26 cellular contexts compared by ENCODE assay signal in genomic region chr2:32228181-32228580, GRCh38. TPM values are rescaled to one million over a fixed set of nuclear protein-coding genes. Genes with fewer than 3 reads are reported as not detected.
DNase-seq lines count a peak whose midpoint lies in the region; ATAC-seq, FAIRE-seq and TF ChIP-seq lines count a peak whose summit lies in the region.
"Had no signal": no experiment of that assay in that cellular context is flagged by ENCODE, and none has a peak within 500 bp of the region (broad histone marks: within the 10 kb centered on the region; RNA-seq: fewer than 3 reads in every experiment).

No MANE protein-coding gene starts in this region.

- H3K4me1 Mint-ChIP-seq in GM23338: peaks cover 9% of the 10 kb centered on the region
- peaks cover 19% of the 10 kb centered on the region for H3K4me1 Mint-ChIP-seq in mesothelial cell of epicardium
- H3K4me1 Mint-ChIP-seq in T-helper 17 cell: peaks cover 4% of the 10 kb centered on the region
- peaks cover 30% of the 10 kb centered on the region for H3K4me1 Mint-ChIP-seq in Caco-2 (ENCODE audit: low read depth, unreplicated experiment)
- H3K4me1 Mint-ChIP-seq: CD14-positive monocyte had no signal

- no peaks in the 10 kb centered on the region for H3F3A ChIP-seq in GM23338 (replicated peaks; ENCODE audit: low read depth)

- WGBS in K562 (ENCODE audit: insufficient coverage, low coverage, missing lambda C conversion rate): 8% methylated on average over 1 of the region's 2 CpGs

- peaks cover 2% of the 10 kb centered on the region for H3K27me3 Mint-ChIP-seq in GM23338 (ENCODE audit: insufficient read depth, low read depth, poor library complexity)
- H3K27me3 Mint-ChIP-seq in mesothelial cell of epicardium (ENCODE audit: low read depth): no peaks in the 10 kb centered on the region
- H3K27me3 Mint-ChIP-seq in T-helper 17 cell: no peaks in the 10 kb centered on the region
- no peaks in the 10 kb centered on the region for H3K27me3 Mint-ChIP-seq in Caco-2 (ENCODE audit: insufficient read depth, unreplicated experiment)
- H3K27me3 Mint-ChIP-seq: CD4-positive, alpha-beta T cell; CD8-positive, alpha-beta memory T cell had no signal

- H3K4me3 Mint-ChIP-seq in GM23338: no peak overlapping the region
- H3K4me3 Mint-ChIP-seq in mesothelial cell of epicardium: no peak overlapping the region
- H3K4me3 Mint-ChIP-seq in T-helper 17 cell: no peak overlapping the region
- H3K4me3 Mint-ChIP-seq in Caco-2 (ENCODE audit: unreplicated experiment): no peak overlapping the region
- H3K4me3 Mint-ChIP-seq: CD14-positive monocyte; CD4-positive, alpha-beta T cell; CD8-positive, alpha-beta memory T cell; HFFc6 had no signal

- H3K9ac ChIP-seq in K562 (ENCODE audit: insufficient read depth in 1 of 2, low read depth in 2 of 2, low read length in 2 of 2): no peak overlapping the region
- H3K9ac ChIP-seq: BLaER1 treated with 17β-estradiol and CSF1 and Interleukin-3, amounts not matched to agents 10 nM and 100 nM had no signal

- peak; percentile 37; the same call in 2 of the 3 replicates for ATAC-seq in GM23338
- ATAC-seq in K562: peak; percentile 73
- ATAC-seq in T-helper 17 cell: no peak

- intact Hi-C loops in OCI-LY7 (cut with micrococcal nuclease; ENCODE audit: unreplicated experiment): no loop called here
- intact Hi-C loops in K562 (cut with micrococcal nuclease): no loop called here
- intact Hi-C loops in Caco-2 (cut with micrococcal nuclease; ENCODE audit: unreplicated experiment): loop anchor here (5.0 kb wide), 1 partner anchor 104 kb away; no protein-coding TSS in a partner anchor

- H3K4me2 ChIP-seq in GM23338 (no peak overlapping the region), OCI-LY7 (ENCODE audit: low read length) (no peak overlapping the region), K562 (ENCODE audit: insufficient read depth, low read length) (no peak overlapping the region)
- H3K4me2 ChIP-seq: A549; BLaER1 treated with 17β-estradiol and CSF1 and Interleukin-3, amounts not matched to agents 10 nM and 100 nM had no signal

- in situ Hi-C loops in K562 (cut with MboI): no loop called here

- CTCF ChIA-PET in OCI-LY7 (lab: Charles Lee; ENCODE audit: unreplicated experiment): no interaction called here
- CTCF ChIA-PET in K562 (lab: Yijun Ruan, JAX; ENCODE audit: low intra/inter-chr PET ratio): no interaction called here
- CTCF ChIA-PET in Caco-2 (lab: Charles Lee): no interaction called here

- DNase-seq in GM23338 (ENCODE audit: low spot score): peak; percentile 36
- DNase-seq in OCI-LY7 (ENCODE audit: low spot score): no peak
- peak in 2 of 4 experiments; percentile 15 to 22 for DNase-seq in K562 (ENCODE audit: extremely low read depth in 1 of 4, low spot score in 3 of 4)
- DNase-seq in mesothelial cell of epicardium (ENCODE audit: low spot score in 2 of 2, unreplicated experiment in 2 of 2): no peak
- no peak for DNase-seq in T-helper 17 cell
- DNase-seq in Caco-2: no peak
- DNase-seq in NCI-H1417 treated with DMSO at 0.1 percent for 48 hours (lab: John Stamatoyannopoulos, UW): no peak
- DNase-seq: 8988T; ACHN; AML-193; BE2C; Calu3; CD4-positive, alpha-beta T cell; CD8-positive, alpha-beta memory T cell; DMS53; DMS79 treated with DMSO at 0.1 percent for 48 hours; GF-D8; HFFc6 had no signal

- no peak overlapping the region for H3K27ac ChIP-seq in GM23338 (ENCODE audit: low read depth)
- H3K27ac ChIP-seq in OCI-LY7 (ENCODE audit: low read depth, low read length, poor library complexity, severe bottlenecking): no peak overlapping the region
- H3K27ac ChIP-seq in K562 (ENCODE audit: extremely low read depth, low read depth, low read length): no peak overlapping the region
- H3K27ac ChIP-seq: A549; BLaER1 treated with 17β-estradiol and CSF1 and Interleukin-3, amounts not matched to agents 10 nM and 100 nM had no signal

- H4K20me1 ChIP-seq in GM23338 (replicated peaks; ENCODE audit: insufficient read depth): no peaks in the 10 kb centered on the region
- H4K20me1 ChIP-seq in OCI-LY7 (ENCODE audit: insufficient read depth, low read length): no peaks in the 10 kb centered on the region
- H4K20me1 ChIP-seq in K562 (replicated peaks; ENCODE audit: control insufficient read depth, insufficient read depth, low read length): no peaks in the 10 kb centered on the region
- H4K20me1 ChIP-seq: BLaER1 treated with 17β-estradiol and CSF1 and Interleukin-3, amounts not matched to agents 10 nM and 100 nM had no signal

- no peak for TF ChIP-seq POLR2A in K562 (conservative IDR thresholded peaks at IDR 0.05)

- TF ChIP-seq RAD21 in K562 (CRISPR knock-in tag; conservative IDR thresholded peaks at IDR 0.05 in 1 of 2, IDR thresholded peaks at IDR 0.05 in 1 of 2): peak in 1 of 2 experiments; percentile 24; a peak in 1 of 4 replicates

- H3K9me3 Mint-ChIP-seq in GM23338: no peaks in the 10 kb centered on the region
- peaks cover 4% of the 10 kb centered on the region for H3K9me3 Mint-ChIP-seq in mesothelial cell of epicardium
- no peaks in the 10 kb centered on the region for H3K9me3 Mint-ChIP-seq in Caco-2 (ENCODE audit: unreplicated experiment)
- H3K9me3 Mint-ChIP-seq: CD14-positive monocyte; CD4-positive, alpha-beta T cell; CD8-positive, alpha-beta memory T cell; HFFc6 had no signal

- TF ChIP-seq CTCF in GM23338 (conservative IDR thresholded peaks at IDR 0.05; ENCODE audit: low read depth in 2 of 2) (peak; percentile 30 to 31; a peak in 2 of 4 replicates), OCI-LY7 (conservative IDR thresholded peaks at IDR 0.05; ENCODE audit: low read length) (0 out of 2 replicates have a peak, but pooled peaks have one; percentile 22), K562 (IDR thresholded peaks at IDR 0.05 in 2 of 3, conservative IDR thresholded peaks at IDR 0.05 in 1 of 3; ENCODE audit: insufficient read depth in 2 of 3, low read depth in 1 of 3, low read length in 3 of 3) (peak; percentile 13 to 26 (median 17); a peak in 2 of 6 replicates), mesothelial cell of epicardium (IDR thresholded peaks at IDR 0.05; ENCODE audit: unreplicated experiment) (no peak), Caco-2 (IDR thresholded peaks at IDR 0.05; ENCODE audit: insufficient read depth in 1 of 2, low read depth in 1 of 2, low read length in 1 of 2, severe bottlenecking in 1 of 2, unreplicated experiment in 1 of 2) (no peak)

- TF ChIP-seq EP300 in K562 (IDR thresholded peaks at IDR 0.05; ENCODE audit: low read length): no peak

- H3K4me1 ChIP-seq in GM23338 (ENCODE audit: insufficient read depth) (no peaks in the 10 kb centered on the region), OCI-LY7 (ENCODE audit: insufficient read depth, low read length, poor library complexity, severe bottlenecking) (no peaks in the 10 kb centered on the region), K562 (replicated peaks in 1 of 2; ENCODE audit: control insufficient read depth in 2 of 2, insufficient read depth in 2 of 2, low read length in 2 of 2) (no peaks in the 10 kb centered on the region), Caco-2 (peaks cover 31% of the 10 kb centered on the region)
- H3K4me1 ChIP-seq: BE2C; BLaER1 treated with 17β-estradiol and CSF1 and Interleukin-3, amounts not matched to agents 10 nM and 100 nM; HAP-1 had no signal

- no peaks in the 10 kb centered on the region for H3K9me3 ChIP-seq in OCI-LY7 (ENCODE audit: low read length)
- no peaks in the 10 kb centered on the region for H3K9me3 ChIP-seq in K562 (replicated peaks; ENCODE audit: control insufficient read depth, insufficient read depth, low read depth, low read length)
- no peaks in the 10 kb centered on the region for H3K9me3 ChIP-seq in T-helper 17 cell (ENCODE audit: control insufficient read depth, low read length, poor library complexity, severe bottlenecking)
- H3K9me3 ChIP-seq in Caco-2: no peaks in the 10 kb centered on the region
- H3K9me3 ChIP-seq: A549; BE2C; BLaER1 treated with 17β-estradiol and CSF1 and Interleukin-3, amounts not matched to agents 10 nM and 100 nM; HAP-1 had no signal

- H3K9me2 ChIP-seq in GM23338 (ENCODE audit: insufficient read depth) (no peaks in the 10 kb centered on the region), OCI-LY7 (ENCODE audit: insufficient read depth, low read length) (no peaks in the 10 kb centered on the region)

- H3K27ac Mint-ChIP-seq in GM23338: no peak overlapping the region; the same call in 1 of the 2 replicates
- H3K27ac Mint-ChIP-seq in mesothelial cell of epicardium: peak overlapping the region; percentile 78
- no peak overlapping the region for H3K27ac Mint-ChIP-seq in T-helper 17 cell
- no peak overlapping the region for H3K27ac Mint-ChIP-seq in Caco-2 (ENCODE audit: unreplicated experiment)
- H3K27ac Mint-ChIP-seq: CD4-positive, alpha-beta T cell; HFFc6 had no signal

- no peak for FAIRE-seq in K562 (lab: Jason Lieb, UNC)
- FAIRE-seq: GM18507 had no signal

- BruUV-seq in OCI-LY7 (replicated peaks; lab: Mats Ljungman, UMichigan) (no TSS peak), K562 (replicated peaks; lab: Mats Ljungman, UMichigan) (no TSS peak), Caco-2 (replicated peaks; lab: Mats Ljungman, UMichigan) (no TSS peak)

- no peaks in the 10 kb centered on the region for H3K36me3 ChIP-seq in GM23338 (ENCODE audit: insufficient read depth)
- H3K36me3 ChIP-seq in OCI-LY7 (ENCODE audit: insufficient read depth, low read length): peaks cover 4% of the 10 kb centered on the region; the same call in 1 of the 2 replicates
- peaks cover 5% of the 10 kb centered on the region; the same call in 1 of the 3 replicates for H3K36me3 ChIP-seq in K562 (ENCODE audit: control insufficient read depth, insufficient read depth, low read length)
- no peaks in the 10 kb centered on the region for H3K36me3 ChIP-seq in Caco-2 (ENCODE audit: control insufficient read depth, insufficient read depth, low read length)
- H3K36me3 ChIP-seq: HAP-1 had no signal

- no peak overlapping the region for H2AFZ ChIP-seq in GM23338
- H2AFZ ChIP-seq in OCI-LY7 (ENCODE audit: low read length): no peak overlapping the region
- no peak overlapping the region for H2AFZ ChIP-seq in K562 (ENCODE audit: low read depth, low read length)

- peaks cover 3% of the 10 kb centered on the region; the same call in 2 of the 3 replicates for H3K36me3 Mint-ChIP-seq in GM23338 (ENCODE audit: low read depth)
- peaks cover 17% of the 10 kb centered on the region for H3K36me3 Mint-ChIP-seq in mesothelial cell of epicardium
- H3K36me3 Mint-ChIP-seq in T-helper 17 cell (ENCODE audit: low read depth): no peaks in the 10 kb centered on the region
- H3K36me3 Mint-ChIP-seq in Caco-2 (ENCODE audit: insufficient read depth, unreplicated experiment): peaks cover 2% of the 10 kb centered on the region

- no peak overlapping the region for H3K4me3 ChIP-seq in GM23338
- no peak overlapping the region for H3K4me3 ChIP-seq in OCI-LY7 (ENCODE audit: low read depth, low read length, poor library complexity, severe bottlenecking)
- no peak overlapping the region for H3K4me3 ChIP-seq in K562
- H3K4me3 ChIP-seq in Caco-2 (ENCODE audit: low read depth, low read length): no peak overlapping the region
- H3K4me3 ChIP-seq: A549; BLaER1 treated with 17β-estradiol and CSF1 and Interleukin-3, amounts not matched to agents 10 nM and 100 nM; HAP-1 had no signal

- H3K9me1 ChIP-seq in K562 (ENCODE audit: control insufficient read depth, insufficient read depth, low read length): no peaks in the 10 kb centered on the region

- H3K79me2 ChIP-seq in GM23338 (replicated peaks; ENCODE audit: insufficient read depth) (no peaks in the 10 kb centered on the region), OCI-LY7 (ENCODE audit: insufficient read depth, low read depth, low read length) (no peaks in the 10 kb centered on the region), K562 (ENCODE audit: control insufficient read depth, insufficient read depth, low read length) (no peaks in the 10 kb centered on the region)

- H3K27me3 ChIP-seq in GM23338 (ENCODE audit: insufficient read depth): no peaks in the 10 kb centered on the region
- H3K27me3 ChIP-seq in K562 (ENCODE audit: control insufficient read depth in 2 of 2, insufficient read depth in 2 of 2, low read length in 2 of 2): no peaks in the 10 kb centered on the region
- H3K27me3 ChIP-seq in Caco-2 (replicated peaks; ENCODE audit: control insufficient read depth, insufficient read depth, low read length): no peaks in the 10 kb centered on the region
- H3K27me3 ChIP-seq: BE2C; BLaER1 treated with 17β-estradiol and CSF1 and Interleukin-3, amounts not matched to agents 10 nM and 100 nM had no signal

- POLR2A ChIA-PET in OCI-LY7 (lab: Charles Lee): no interaction called here
- POLR2A ChIA-PET in K562 (lab: Yijun Ruan, JAX): interaction anchor here (1.3 kb wide), 1 partner anchor 12 kb away, joined by 3 read pairs; no protein-coding TSS in a partner anchor
- POLR2A ChIA-PET in Caco-2 (lab: Charles Lee): no interaction called here

RNA-seq across cellular contexts. Expression of gene NLRC4, which starts 36.5 kb away (rescaled TPM):
- total RNA-seq in GM23338 (2014; rRNA removed; shearing (Covaris generic)): not detected in 2 replicates
- polyA plus RNA-seq in GM23338 (2016; fragmentation: Nextera tagmentation; extraction: Ambion mirVana) (0.38 and 0.50 TPM in 2 replicates), K562 (2011; rRNA removed) (0.03 and 0.07 TPM in 2 replicates), K562 (2014; fragmentation: Illumina TruSeq; extraction: Trizol) (0.04 TPM in 1 of 2 replicates, not detected in the other), K562 (2014; fragmentation: Nextera tagmentation; extraction: Ambion mirVana) (under 1 TPM; 0.06 to 0.18 TPM), K562 (2014; rRNA removed) (0.05 TPM in 1 of 2 replicates, not detected in the other)
- total RNA-seq in OCI-LY7 (2014; rRNA removed; shearing (Covaris generic)): not detected in 2 replicates
- total RNA-seq in OCI-LY7 (2022) (not detected in 2 replicates), K562 (2014; rRNA removed) (0.08 TPM in 1 of 2 replicates, not detected in the other), K562 (2014; rRNA removed; fragmentation: Illumina TruSeq; extraction: Trizol) (0.07 TPM in 1 of 2 replicates, not detected in the other), K562 (2015; rRNA removed; fragmentation: Illumina TruSeq; extraction: Trizol) (0.04 and 0.14 TPM in 2 replicates), K562 (2021) (0.07 TPM in 1 of 2 replicates, not detected in the other), mesothelial cell of epicardium (not detected in 3 replicates), T-helper 17 cell (under 1 TPM; 0.10 to 0.32 TPM), Caco-2 (2022) (not detected in 2 replicates)
- total RNA-seq in K562 (2011; cell fraction: chromatin; rRNA removed; ENCODE audit: low replicate concordance): not detected in 2 replicates
- 0.17 TPM in 1 of 2 replicates, not detected in the other for total RNA-seq in K562 (2011; cell fraction: nucleolus; rRNA removed)
- not detected in 2 replicates for total RNA-seq in K562 (2011; cell fraction: nucleoplasm; rRNA removed)
- 0.04 TPM in 1 of 2 replicates, not detected in the other for polyA plus RNA-seq in K562 (2011; cell fraction: cytosol; rRNA removed)
- polyA plus RNA-seq in K562 (2011; cell fraction: nucleus; rRNA removed): 0.03 and 0.06 TPM in 2 replicates
- 0.21 and 0.46 TPM in 2 replicates for polyA plus RNA-seq in K562 (2012)
- not detected in 2 replicates for polyA minus RNA-seq in K562 (2011; rRNA and poly(A)+ RNA removed)
- not detected in 2 replicates for polyA minus RNA-seq in K562 (2011; cell fraction: cytosol; rRNA and poly(A)+ RNA removed)
- 0.13 TPM in 1 of 2 replicates, not detected in the other for polyA minus RNA-seq in K562 (2011; cell fraction: nucleus; rRNA and poly(A)+ RNA removed)
- total RNA-seq: Calu3, Daoy, G401, H4, HFFc6 had no signal
- polyA plus RNA-seq: CD8-positive, alpha-beta memory T cell had no signal

RNA-seq across cellular contexts. Expression of gene YIPF4, which starts 49.5 kb away (rescaled TPM):
- total RNA-seq in GM23338 (2014; rRNA removed; shearing (Covaris generic)): 7.9 and 14.2 TPM in 2 replicates
- polyA plus RNA-seq in GM23338 (2016; fragmentation: Nextera tagmentation; extraction: Ambion mirVana) (21.5 and 24.9 TPM in 2 replicates), K562 (2011; rRNA removed) (14.6 and 26.5 TPM in 2 replicates), K562 (2014; fragmentation: Illumina TruSeq; extraction: Trizol) (13.1 and 13.9 TPM in 2 replicates), K562 (2014; fragmentation: Nextera tagmentation; extraction: Ambion mirVana) (1 to 10 TPM; 4.9 to 7.7 TPM), K562 (2014; rRNA removed) (25.4 and 26.5 TPM in 2 replicates)
- total RNA-seq in OCI-LY7 (2014; rRNA removed; shearing (Covaris generic)): 5.4 and 8.6 TPM in 2 replicates
- total RNA-seq in OCI-LY7 (2022) (28.3 and 29.6 TPM in 2 replicates), K562 (2014; rRNA removed) (7.0 and 8.6 TPM in 2 replicates), K562 (2014; rRNA removed; fragmentation: Illumina TruSeq; extraction: Trizol) (39.6 and 51.0 TPM in 2 replicates), K562 (2015; rRNA removed; fragmentation: Illumina TruSeq; extraction: Trizol) (15.3 and 17.5 TPM in 2 replicates), K562 (2021) (42.7 and 46.9 TPM in 2 replicates), mesothelial cell of epicardium (38.5 to 43.4 TPM (median 42.4 TPM) in 3 replicates), T-helper 17 cell (10 to 100 TPM; 16.1 to 19.7 TPM), Caco-2 (2022) (46.4 and 60.2 TPM in 2 replicates)
- total RNA-seq in K562 (2011; cell fraction: chromatin; rRNA removed; ENCODE audit: low replicate concordance): 9.1 and 41.3 TPM in 2 replicates
- 6.1 and 6.3 TPM in 2 replicates for total RNA-seq in K562 (2011; cell fraction: nucleolus; rRNA removed)
- total RNA-seq in K562 (2011; cell fraction: nucleoplasm; rRNA removed): 10.7 and 20.3 TPM in 2 replicates
- 2.3 and 6.0 TPM in 2 replicates for polyA plus RNA-seq in K562 (2011; cell fraction: cytosol; rRNA removed)
- polyA plus RNA-seq in K562 (2011; cell fraction: nucleus; rRNA removed): 2.1 and 3.2 TPM in 2 replicates
- polyA plus RNA-seq in K562 (2012): 23.9 and 27.2 TPM in 2 replicates
- polyA minus RNA-seq in K562 (2011; rRNA and poly(A)+ RNA removed): 10.0 and 11.8 TPM in 2 replicates
- 1.9 and 8.4 TPM in 2 replicates for polyA minus RNA-seq in K562 (2011; cell fraction: cytosol; rRNA and poly(A)+ RNA removed)
- polyA minus RNA-seq in K562 (2011; cell fraction: nucleus; rRNA and poly(A)+ RNA removed): 2.3 and 4.3 TPM in 2 replicates

Comparison
In these comparisons a context has a peak if more than half of its experiments do, and no peak if none do; other contexts are left out.
1. CTCF ChIP-seq: peak in GM23338 (2 of 2), OCI-LY7 (single experiment) and K562 (3 of 3); none in mesothelial cell of epicardium (single experiment) and Caco-2 (0 of 2).